15 cellular contexts compared by ENCODE assay signal in genomic region chr1:20729990-20730689, GRCh38. TPM values are rescaled to one million over a fixed set of nuclear protein-coding genes. Genes with fewer than 3 reads are reported as not detected.
DNase-seq lines count a peak whose midpoint lies in the region; ATAC-seq and TF ChIP-seq lines count a peak whose summit lies in the region.
"Had no signal": no experiment of that assay in that cellular context is flagged by ENCODE, and none has a peak within 500 bp of the region (broad histone marks: within the 10 kb centered on the region; RNA-seq: fewer than 3 reads in every experiment).

No MANE protein-coding gene starts in this region.

- H3K27ac Mint-ChIP-seq in natural killer cell treated with Interleukin-12 subunit alpha and Interleukin-12 subunit beta and Interleukin-15 and Interleukin-18, amount 100 ng/mL, for 72 hours, result no peak overlapping the region
- H3K27ac Mint-ChIP-seq in natural killer cell (peak overlapping the region in 1 of 2 donors; percentile 73), memory B cell (no peak overlapping the region)
- H3K27ac Mint-ChIP-seq in activated CD8-positive, alpha-beta T cell treated with anti-CD3 and anti-CD28 coated beads for 36 hours, result no peak overlapping the region

- H3K9me3 Mint-ChIP-seq in natural killer cell treated with Interleukin-12 subunit alpha and Interleukin-12 subunit beta and Interleukin-15 and Interleukin-18, amount 100 ng/mL, for 72 hours, result no peaks in the 10 kb centered on the region
- H3K9me3 Mint-ChIP-seq in natural killer cell, result no peaks in the 10 kb centered on the region
- no peaks in the 10 kb centered on the region for H3K9me3 Mint-ChIP-seq in memory B cell
- no peaks in the 10 kb centered on the region for H3K9me3 Mint-ChIP-seq in activated CD8-positive, alpha-beta T cell treated with anti-CD3 and anti-CD28 coated beads for 36 hours

- H3K4me3 Mint-ChIP-seq in natural killer cell treated with Interleukin-12 subunit alpha and Interleukin-12 subunit beta and Interleukin-15 and Interleukin-18, amount 100 ng/mL, for 72 hours, result peak overlapping the region; percentile 44
- H3K4me3 Mint-ChIP-seq in natural killer cell (no peak overlapping the region), memory B cell (peak overlapping the region; percentile 89)
- H3K4me3 Mint-ChIP-seq in activated CD8-positive, alpha-beta T cell treated with anti-CD3 and anti-CD28 coated beads for 36 hours, result no peak overlapping the region

- H3K27me3 Mint-ChIP-seq in natural killer cell treated with Interleukin-12 subunit alpha and Interleukin-12 subunit beta and Interleukin-15 and Interleukin-18, amount 100 ng/mL, for 72 hours, result peaks cover 16% of the 10 kb centered on the region in 2 donors
- H3K27me3 Mint-ChIP-seq in natural killer cell (ENCODE audit: low read depth in 2 of 2) (peaks cover 25 to 32% of the 10 kb centered on the region in 2 donors), memory B cell (peaks cover 12% of the 10 kb centered on the region)
- peaks cover 26% of the 10 kb centered on the region for H3K27me3 Mint-ChIP-seq in activated CD8-positive, alpha-beta T cell treated with anti-CD3 and anti-CD28 coated beads for 36 hours

- CTCF ChIA-PET in activated CD8-positive, alpha-beta T cell treated with anti-CD3 and anti-CD28 coated beads for 36 hours (lab: Charles Lee), result interaction anchor here (1.1 to 3.0 kb wide), 4 partner anchors 13 to 38 kb away, joined by 3 to 19 read pairs (median 8); partner anchors contain the start of gene KIF17

- H3K36me3 Mint-ChIP-seq in natural killer cell treated with Interleukin-12 subunit alpha and Interleukin-12 subunit beta and Interleukin-15 and Interleukin-18, amount 100 ng/mL, for 72 hours, result no peaks in the 10 kb centered on the region
- H3K36me3 Mint-ChIP-seq in natural killer cell, result no peaks in the 10 kb centered on the region
- no peaks in the 10 kb centered on the region for H3K36me3 Mint-ChIP-seq in memory B cell
- H3K36me3 Mint-ChIP-seq in activated CD8-positive, alpha-beta T cell treated with anti-CD3 and anti-CD28 coated beads for 36 hours (ENCODE audit: low read depth), result no peaks in the 10 kb centered on the region

- POLR2A ChIA-PET in activated CD8-positive, alpha-beta T cell treated with anti-CD3 and anti-CD28 coated beads for 36 hours (lab: Charles Lee), result no interaction called here

- no peak for DNase-seq in natural killer cell treated with Interleukin-12 subunit alpha and Interleukin-12 subunit beta and Interleukin-15 and Interleukin-18, amount 100 ng/mL, for 72 hours (ENCODE audit: low spot score)
- DNase-seq in natural killer cell, result no peak
- no peak for DNase-seq in memory B cell (ENCODE audit: low spot score in 2 of 2)
- no peak for DNase-seq in activated CD8-positive, alpha-beta T cell treated with anti-CD3 and anti-CD28 coated beads for 36 hours
- DNase-seq in NCI-H524 (lab: John Stamatoyannopoulos, UW), result no peak
- no peak for DNase-seq in NCI-H2227 treated with DMSO at 0.1 percent for 48 hours (lab: John Stamatoyannopoulos, UW)
- no peak for DNase-seq in NCI-H82 treated with DMSO at 0.1 percent for 48 hours (lab: John Stamatoyannopoulos, UW; ENCODE audit: unreplicated experiment)
- DNase-seq: esophagus squamous epithelium, left cardiac atrium, MV-4-11, NCI-H774, SW 1271 had no signal

- H3K4me1 Mint-ChIP-seq in natural killer cell treated with Interleukin-12 subunit alpha and Interleukin-12 subunit beta and Interleukin-15 and Interleukin-18, amount 100 ng/mL, for 72 hours (ENCODE audit: low read depth in 2 of 2), result peaks cover 16 to 22% of the 10 kb centered on the region in 2 donors
- H3K4me1 Mint-ChIP-seq in natural killer cell (peaks cover 11 to 31% of the 10 kb centered on the region in 2 donors), memory B cell (peaks cover 22% of the 10 kb centered on the region)
- peaks cover 15% of the 10 kb centered on the region for H3K4me1 Mint-ChIP-seq in activated CD8-positive, alpha-beta T cell treated with anti-CD3 and anti-CD28 coated beads for 36 hours (ENCODE audit: low read depth)

- intact Hi-C loops in natural killer cell (cut with micrococcal nuclease), result no loop called here
- intact Hi-C loops in activated CD8-positive, alpha-beta T cell treated with anti-CD3 and anti-CD28 coated beads for 36 hours (cut with micrococcal nuclease), result no loop called here

- no peak for ATAC-seq in natural killer cell treated with Interleukin-12 subunit alpha and Interleukin-12 subunit beta and Interleukin-15 and Interleukin-18, amount 100 ng/mL, for 72 hours
- ATAC-seq in natural killer cell, result no peak
- no peak for ATAC-seq in memory B cell (ENCODE audit: low read depth)
- ATAC-seq in activated CD8-positive, alpha-beta T cell treated with anti-CD3 and anti-CD28 coated beads for 36 hours, result no peak
- ATAC-seq: left cardiac atrium had no signal

- no peak for TF ChIP-seq CTCF in natural killer cell (IDR thresholded peaks at IDR 0.05)
- no peak for TF ChIP-seq CTCF in activated CD8-positive, alpha-beta T cell treated with anti-CD3 and anti-CD28 coated beads for 36 hours (IDR thresholded peaks at IDR 0.05)

- H3K27ac ChIP-seq in angular gyrus (ENCODE audit: low read depth, low read length), result peak overlapping the region; percentile 59
- H3K27ac ChIP-seq: breast epithelium, esophagus squamous epithelium, parathyroid adenoma had no signal

RNA-seq across cellular contexts. Expression of gene SH2D5, which starts 2.4 kb away (rescaled TPM):
- under 1 TPM; 0.14 to 0.19 TPM for total RNA-seq in natural killer cell treated with Interleukin-12 subunit alpha and Interleukin-12 subunit beta and Interleukin-15 and Interleukin-18, amount 100 ng/mL, for 72 hours
- not detected for total RNA-seq in natural killer cell
- total RNA-seq in activated CD8-positive, alpha-beta T cell treated with anti-CD3 and anti-CD28 coated beads for 36 hours, result 1 to 10 TPM; 1.3 to 1.6 TPM

RNA-seq across cellular contexts. Expression of gene KIF17, which starts 12.3 kb away (rescaled TPM):
- total RNA-seq in natural killer cell treated with Interleukin-12 subunit alpha and Interleukin-12 subunit beta and Interleukin-15 and Interleukin-18, amount 100 ng/mL, for 72 hours, result not detected
- not detected for total RNA-seq in natural killer cell
- not detected for total RNA-seq in activated CD8-positive, alpha-beta T cell treated with anti-CD3 and anti-CD28 coated beads for 36 hours

RNA-seq across cellular contexts. Expression of gene HP1BP3, which starts 57.0 kb away (rescaled TPM):
- 100 to 1,000 TPM; 182 to 347 TPM for total RNA-seq in natural killer cell treated with Interleukin-12 subunit alpha and Interleukin-12 subunit beta and Interleukin-15 and Interleukin-18, amount 100 ng/mL, for 72 hours
- total RNA-seq in natural killer cell, result 100 to 1,000 TPM; 243 to 296 (median 274) TPM
- 100 to 1,000 TPM; 219 to 224 TPM for total RNA-seq in activated CD8-positive, alpha-beta T cell treated with anti-CD3 and anti-CD28 coated beads for 36 hours

Comparison
In these comparisons a context has a peak if more than half of its experiments do, and no peak if none do; other contexts are left out.
1. H3K4me3 Mint-ChIP-seq: peak in natural killer cell treated with Interleukin-12 subunit alpha and Interleukin-12 subunit beta and Interleukin-15 and Interleukin-18, amount 100 ng/mL, for 72 hours (single experiment) and memory B cell (single experiment); none in natural killer cell (single experiment) and activated CD8-positive, alpha-beta T cell treated with anti-CD3 and anti-CD28 coated beads for 36 hours (single experiment).